Comparison of ENCODE assay signal across 8 cellular contexts in genomic region chr11:67288452-67289225, GRCh38. TPM values are rescaled to one million over a fixed set of nuclear protein-coding genes. Genes with fewer than 3 reads are reported as not detected.
DNase-seq lines count a peak whose midpoint lies in the region; ATAC-seq, FAIRE-seq and TF ChIP-seq lines count a peak whose summit lies in the region.

No MANE protein-coding gene starts in this region.

- dilution Hi-C loops in keratinocyte (cut with MboI; ENCODE audit: extremely low pct_ligation_motif_present, low sequenced_read_pairs): no loop called here

- no peaks in the 10 kb centered on the region for H3K9me1 ChIP-seq in keratinocyte (ENCODE audit: control insufficient read depth, extremely low read depth, insufficient read depth, low read length)

- H3K4me3 ChIP-seq in WI38 (ENCODE audit: low read depth, low read length) (peak overlapping the region; percentile 70), cardiac fibroblast (replicated peaks in 1 of 2; ENCODE audit: low read depth in 2 of 2, low read length in 2 of 2) (peak overlapping the region; percentile 75 to 81), keratinocyte (ENCODE audit: control insufficient read depth in 2 of 3, extremely low read depth in 1 of 3, insufficient read depth in 2 of 3, low read depth in 1 of 3, low read length in 3 of 3) (peak overlapping the region; percentile 64 to 76 (median 71))

- H3K9me3 ChIP-seq in keratinocyte (ENCODE audit: control insufficient read depth, low read depth, low read length): no peaks in the 10 kb centered on the region

- H3K9ac ChIP-seq in keratinocyte (ENCODE audit: control insufficient read depth, extremely low read depth, insufficient read depth, low read length): peak overlapping the region; percentile 63

- H3K36me3 ChIP-seq in keratinocyte (ENCODE audit: control insufficient read depth in 2 of 2, extremely low read depth in 1 of 2, insufficient read depth in 2 of 2, low read length in 2 of 2): peaks cover 24 to 29% of the 10 kb centered on the region in 2 experiments

- no peak for FAIRE-seq in keratinocyte (lab: Jason Lieb, UNC)

- no peaks in the 10 kb centered on the region for H4K20me1 ChIP-seq in keratinocyte (ENCODE audit: control insufficient read depth, extremely low read depth, insufficient read depth, low read length)

- H3K27me3 ChIP-seq in keratinocyte (ENCODE audit: control insufficient read depth, extremely low read depth, insufficient read depth, low read length): no peaks in the 10 kb centered on the region

- H3K4me2 ChIP-seq in keratinocyte (ENCODE audit: control insufficient read depth, extremely low read depth, insufficient read depth, low read depth, low read length): peak overlapping the region; percentile 34

- peaks cover 27% of the 10 kb centered on the region for H3K79me2 ChIP-seq in keratinocyte (ENCODE audit: control insufficient read depth, insufficient read depth, low read length)

- peaks cover 30% of the 10 kb centered on the region for H3K4me1 ChIP-seq in keratinocyte (ENCODE audit: control insufficient read depth, extremely low read depth, insufficient read depth, low read length)

- H3K27ac ChIP-seq in keratinocyte (ENCODE audit: control insufficient read depth, insufficient read depth, low read length): peak overlapping the region; percentile 67

- H2AFZ ChIP-seq in keratinocyte (ENCODE audit: control insufficient read depth, low read length): peak overlapping the region; percentile 40

- ATAC-seq in GM18867 (IDR thresholded peaks at IDR 0.05; ENCODE audit: unreplicated experiment) (peak; percentile 62), HG03095 (IDR thresholded peaks at IDR 0.05; ENCODE audit: unreplicated experiment) (peak; percentile 46)

- peak; percentile 91 for DNase-seq in AG08396 (ENCODE audit: low spot score)
- peak; percentile 93 for DNase-seq in NCI-H2227 (lab: John Stamatoyannopoulos, UW; ENCODE audit: unreplicated experiment)
- peak; percentile 92 to 97 for DNase-seq in cardiac fibroblast (ENCODE audit: low read depth in 2 of 2)
- no peak for DNase-seq in keratinocyte (ENCODE audit: low read depth, low spot score)
- DNase-seq in stimulated activated CD4-positive, alpha-beta T cell treated with anti-CD3 and anti-CD28 coated beads, Interleukin-12 subunit alpha, Interleukin-12 subunit beta, amount 100 ng/mL, for 4 hours: peak; percentile 86

- TF ChIP-seq CTCF in WI38 (IDR thresholded peaks at IDR 0.05; ENCODE audit: low read depth, low read length): peak; percentile 13; the same call in 1 of the 2 replicates
- TF ChIP-seq CTCF in cardiac fibroblast (IDR thresholded peaks at IDR 0.05; ENCODE audit: low read depth, low read length): no peak
- peak in 1 of 3 experiments; percentile 20 for TF ChIP-seq CTCF in keratinocyte (optimal IDR thresholded peaks at IDR 0.05 in 1 of 3, IDR thresholded peaks at IDR 0.05 in 1 of 3, conservative IDR thresholded peaks at IDR 0.05 in 1 of 3; ENCODE audit: extremely low read depth in 1 of 3, insufficient read depth in 2 of 3, low read length in 3 of 3)

RNA-seq across cellular contexts. Expression of gene ANKRD13D, which starts 0.5 kb away (rescaled TPM):
- polyA plus RNA-seq in keratinocyte: 18.1 to 40.1 TPM (median 25.0 TPM) in 3 replicates
- 26.3 TPM for polyA plus RNA-seq in keratinocyte (2011; ENCODE audit: low read depth)
- polyA plus RNA-seq in keratinocyte (2011; cell fraction: cytosol; rRNA removed): 11.4 and 22.0 TPM in 2 replicates
- 58.2 and 67.9 TPM in 2 replicates for polyA plus RNA-seq in keratinocyte (2011; cell fraction: nucleus; rRNA removed)
- polyA plus RNA-seq in keratinocyte (2012; ENCODE audit: low replicate concordance): 16.9 and 35.5 TPM in 2 replicates
- 18.7 to 32.6 TPM (median 20.1 TPM) in 3 replicates for polyA minus RNA-seq in keratinocyte
- 17.8 TPM for polyA minus RNA-seq in keratinocyte (2011; cell fraction: cytosol; rRNA and poly(A)+ RNA removed)
- polyA minus RNA-seq in keratinocyte (2011; cell fraction: nucleus; rRNA and poly(A)+ RNA removed): 29.3 and 30.3 TPM in 2 replicates

RNA-seq across cellular contexts. Expression of gene SSH3, which starts 14.7 kb away (rescaled TPM):
- polyA plus RNA-seq in keratinocyte: 20.5 to 39.2 TPM (median 24.8 TPM) in 3 replicates
- 11.2 TPM for polyA plus RNA-seq in keratinocyte (2011; ENCODE audit: low read depth)
- 12.1 and 25.9 TPM in 2 replicates for polyA plus RNA-seq in keratinocyte (2011; cell fraction: cytosol; rRNA removed)
- 55.6 and 73.3 TPM in 2 replicates for polyA plus RNA-seq in keratinocyte (2011; cell fraction: nucleus; rRNA removed)
- polyA plus RNA-seq in keratinocyte (2012; ENCODE audit: low replicate concordance): 42.9 and 52.4 TPM in 2 replicates
- polyA minus RNA-seq in keratinocyte: 22.4 to 37.8 TPM (median 30.0 TPM) in 3 replicates
- 49.9 TPM for polyA minus RNA-seq in keratinocyte (2011; cell fraction: cytosol; rRNA and poly(A)+ RNA removed)
- 29.0 and 32.8 TPM in 2 replicates for polyA minus RNA-seq in keratinocyte (2011; cell fraction: nucleus; rRNA and poly(A)+ RNA removed)

RNA-seq across cellular contexts. Expression of gene GRK2, which starts 22.4 kb away (rescaled TPM):
- polyA plus RNA-seq in keratinocyte: 21.1 to 29.2 TPM (median 23.3 TPM) in 3 replicates
- polyA plus RNA-seq in keratinocyte (2011; ENCODE audit: low read depth): 72.4 TPM
- 15.4 and 26.0 TPM in 2 replicates for polyA plus RNA-seq in keratinocyte (2011; cell fraction: cytosol; rRNA removed)
- polyA plus RNA-seq in keratinocyte (2011; cell fraction: nucleus; rRNA removed): 38.5 and 51.4 TPM in 2 replicates
- polyA plus RNA-seq in keratinocyte (2012; ENCODE audit: low replicate concordance): 26.4 and 42.3 TPM in 2 replicates
- polyA minus RNA-seq in keratinocyte: 28.1 to 136 TPM (median 33.8 TPM) in 3 replicates
- 62.0 TPM for polyA minus RNA-seq in keratinocyte (2011; cell fraction: cytosol; rRNA and poly(A)+ RNA removed)
- 26.1 and 27.0 TPM in 2 replicates for polyA minus RNA-seq in keratinocyte (2011; cell fraction: nucleus; rRNA and poly(A)+ RNA removed)
